In the genomic region with DNA sequence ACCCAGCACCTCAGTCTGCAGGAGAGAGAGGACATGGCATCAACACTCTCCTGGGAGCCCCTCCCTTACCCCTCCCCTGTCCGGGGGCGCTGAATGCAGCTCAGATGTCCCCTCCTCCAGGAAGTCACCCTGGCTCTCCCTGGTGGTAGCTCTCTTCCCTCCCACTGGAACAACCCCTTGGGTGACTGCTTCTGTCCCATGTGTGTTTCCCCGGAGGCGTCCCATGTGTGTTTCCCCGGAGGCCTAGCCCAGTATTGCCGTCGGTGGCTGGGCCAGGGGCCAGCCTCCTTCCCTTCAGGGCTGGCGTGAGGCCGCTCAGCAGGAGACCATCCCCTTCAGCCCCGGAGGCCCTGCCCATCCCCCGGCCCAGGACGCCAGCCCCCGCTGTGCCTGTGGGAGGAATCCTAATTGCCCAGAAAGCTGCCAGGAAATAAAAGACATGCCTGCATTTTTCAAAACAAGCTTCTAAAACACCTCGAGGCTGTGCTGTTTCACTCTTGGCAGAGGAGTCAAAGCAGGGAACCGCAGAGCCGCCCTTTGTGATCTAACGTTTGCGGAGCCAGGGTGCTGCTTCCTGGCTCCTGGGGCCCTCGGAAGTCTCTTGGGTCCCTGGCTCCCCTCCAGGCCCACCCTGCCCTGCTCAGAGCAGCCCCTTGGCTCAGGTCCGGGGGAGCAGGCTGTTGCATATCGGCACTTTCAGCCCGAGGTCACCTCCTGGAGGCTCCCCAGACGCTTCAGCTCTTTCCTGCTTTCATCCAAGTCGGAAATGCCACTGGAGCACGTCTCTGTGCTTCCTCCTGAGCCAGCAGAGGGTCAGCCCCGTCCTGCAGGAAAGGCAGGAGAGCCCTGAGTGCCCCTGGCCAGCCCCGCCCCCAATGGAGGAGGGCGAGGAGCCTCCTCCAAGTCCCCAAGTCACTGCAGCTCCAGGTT, we compare ENCODE assay signal across 8 cellular contexts. TPM values are rescaled to one million over a fixed set of nuclear protein-coding genes. Genes with fewer than 3 reads are reported as not detected.
DNase-seq lines count a peak whose midpoint lies in the region; ATAC-seq and TF ChIP-seq lines count a peak whose summit lies in the region.

No MANE protein-coding gene starts in this region.

- H3K36me3 Mint-ChIP-seq in T-helper 2 cell treated with Interferon-gamma antibody and Interleukin-4, amounts not matched to agents 5 μg/mL and 100 μg/mL, for 36 hours (ENCODE audit: low read depth) = peaks cover 3% of the 10 kb centered on the region
- peaks cover 8% of the 10 kb centered on the region for H3K36me3 Mint-ChIP-seq in chondrocyte (ENCODE audit: low read depth)

- peaks cover 13% of the 10 kb centered on the region for H3K4me1 Mint-ChIP-seq in T-helper 2 cell treated with Interferon-gamma antibody and Interleukin-4, amounts not matched to agents 5 μg/mL and 100 μg/mL, for 36 hours (ENCODE audit: low read depth)
- H3K4me1 Mint-ChIP-seq in chondrocyte (ENCODE audit: low read depth) = peaks cover 20% of the 10 kb centered on the region

- TF ChIP-seq CTCF in GM13976 (IDR thresholded peaks at IDR 0.05; ENCODE audit: borderline replicate concordance, control extremely low read depth, extremely low read depth, insufficient read depth, missing control alignments) = no peak
- TF ChIP-seq CTCF in chondrocyte (IDR thresholded peaks at IDR 0.05) = peak; percentile 39
- TF ChIP-seq CTCF in kidney epithelial cell (IDR thresholded peaks at IDR 0.05; ENCODE audit: insufficient read depth, low read length, poor library complexity, severe bottlenecking) = peak; percentile 6

- in situ Hi-C loops in GM13976 (cut with MboI; ENCODE audit: low sequenced_read_pairs, unreplicated experiment) = no loop called here

- peaks cover 12% of the 10 kb centered on the region for H3K9me3 Mint-ChIP-seq in T-helper 2 cell treated with Interferon-gamma antibody and Interleukin-4, amounts not matched to agents 5 μg/mL and 100 μg/mL, for 36 hours
- H3K9me3 Mint-ChIP-seq in chondrocyte (ENCODE audit: low read depth) = peaks cover 16% of the 10 kb centered on the region

- peak; percentile 74 for DNase-seq in GM13976 (ENCODE audit: low spot score)
- peak; percentile 27 for DNase-seq in T-helper 2 cell treated with Interferon-gamma antibody and Interleukin-4, amounts not matched to agents 5 μg/mL and 100 μg/mL, for 36 hours (ENCODE audit: low spot score)
- peak; percentile 82 for DNase-seq in chondrocyte (ENCODE audit: low spot score)
- no peak for DNase-seq in kidney epithelial cell (ENCODE audit: low read depth)
- peak; percentile 66 for DNase-seq in smooth muscle cell of the brain vasculature (ENCODE audit: low read depth, low spot score)
- DNase-seq in NCI-H187 treated with DMSO at 0.1 percent for 48 hours (lab: John Stamatoyannopoulos, UW) = no peak

- ATAC-seq in HG03097 (IDR thresholded peaks at IDR 0.05; ENCODE audit: low FRiP score, unreplicated experiment) (no peak), GM21723 (IDR thresholded peaks at IDR 0.05; ENCODE audit: unreplicated experiment) (no peak)

- peak overlapping the region; percentile 14 for H3K4me3 Mint-ChIP-seq in T-helper 2 cell treated with Interferon-gamma antibody and Interleukin-4, amounts not matched to agents 5 μg/mL and 100 μg/mL, for 36 hours
- peak overlapping the region; percentile 41 for H3K4me3 Mint-ChIP-seq in chondrocyte (ENCODE audit: unreplicated experiment)

- no peaks in the 10 kb centered on the region for H3K36me3 ChIP-seq in kidney epithelial cell (ENCODE audit: control insufficient read depth, insufficient read depth, low read length)

- peaks cover 3% of the 10 kb centered on the region for H3K27me3 Mint-ChIP-seq in T-helper 2 cell treated with Interferon-gamma antibody and Interleukin-4, amounts not matched to agents 5 μg/mL and 100 μg/mL, for 36 hours (ENCODE audit: low read depth)
- peaks cover 31% of the 10 kb centered on the region for H3K27me3 Mint-ChIP-seq in chondrocyte (ENCODE audit: low read depth)

- no peaks in the 10 kb centered on the region for H3K27me3 ChIP-seq in kidney epithelial cell (ENCODE audit: control insufficient read depth, insufficient read depth, low read length)

- no peak overlapping the region for H3K4me3 ChIP-seq in kidney epithelial cell (ENCODE audit: low read depth, low read length)

- H3K27ac Mint-ChIP-seq in T-helper 2 cell treated with Interferon-gamma antibody and Interleukin-4, amounts not matched to agents 5 μg/mL and 100 μg/mL, for 36 hours = peak overlapping the region; percentile 72
- peak overlapping the region; percentile 65 for H3K27ac Mint-ChIP-seq in chondrocyte (ENCODE audit: unreplicated experiment)

RNA-seq across cellular contexts. Expression of gene SNED1, which starts 11.4 kb away (rescaled TPM):
- 1.6 to 2.9 TPM (median 1.9 TPM) in 3 replicates for total RNA-seq in chondrocyte
- total RNA-seq in kidney epithelial cell = 2.2 and 5.1 TPM in 2 replicates

Comparison
In these comparisons a context has a peak if more than half of its experiments do, and no peak if none do; other contexts are left out.
1. DNase-seq: peak in GM13976 (single experiment), T-helper 2 cell treated with Interferon-gamma antibody and Interleukin-4, amounts not matched to agents 5 μg/mL and 100 μg/mL, for 36 hours (single experiment), chondrocyte (single experiment) and smooth muscle cell of the brain vasculature (single experiment); none in kidney epithelial cell (single experiment) and NCI-H187 treated with DMSO at 0.1 percent for 48 hours (single experiment).